In genomic region chr16:11309895-11310633, GRCh38 we compare ENCODE assay signal across 1 cellular context.
TF ChIP-seq lines count a peak whose summit lies in the region.

No MANE protein-coding gene starts in this region.

TF ChIP-seq in HepG2, 621 proteins besides CTCF, POLR2A, EP300 and RAD21 (continued from another document and continues in another):
- TF ChIP-seq ZFYVE20 (CRISPR knock-in tag; IDR thresholded peaks at IDR 0.05; ENCODE audit: borderline replicate concordance, low read depth), result no peak
- TF ChIP-seq SRSF1 (optimal IDR thresholded peaks at IDR 0.05; ENCODE audit: low read depth, low read length), result no peak
- no peak for TF ChIP-seq ZNF674 (CRISPR knock-in tag; IDR thresholded peaks at IDR 0.05; ENCODE audit: low read depth)
- no peak for TF ChIP-seq GATAD1 (CRISPR knock-in tag; IDR thresholded peaks at IDR 0.05)
- TF ChIP-seq TCF7L2 (IDR thresholded peaks at IDR 0.05; ENCODE audit: low read depth, low read length), result no peak
- no peak for TF ChIP-seq CSRNP2 (CRISPR knock-in tag; conservative IDR thresholded peaks at IDR 0.05; ENCODE audit: low read depth)
- TF ChIP-seq NFE2L2 (IDR thresholded peaks at IDR 0.05; ENCODE audit: low read length), result no peak
- no peak for TF ChIP-seq ZNF619 (CRISPR knock-in tag; IDR thresholded peaks at IDR 0.05)
- peak; percentile 78; the same call in 1 of the 2 replicates for TF ChIP-seq NFATC3 (CRISPR knock-in tag; IDR thresholded peaks at IDR 0.05)
- TF ChIP-seq ZHX2 (IDR thresholded peaks at IDR 0.05; ENCODE audit: low read depth), result 0 out of 2 replicates have a peak, but pooled peaks have one; percentile 15
- TF ChIP-seq ZHX2 (CRISPR knock-in tag; IDR thresholded peaks at IDR 0.05; ENCODE audit: borderline replicate concordance), result no peak
- TF ChIP-seq XRCC5 (optimal IDR thresholded peaks at IDR 0.05; ENCODE audit: low read length), result no peak
- no peak for TF ChIP-seq ELK4 (CRISPR knock-in tag; IDR thresholded peaks at IDR 0.05; ENCODE audit: borderline replicate concordance)
- 0 out of 2 replicates have a peak, but pooled peaks have one; percentile 1 for TF ChIP-seq SNAI1 (CRISPR knock-in tag; IDR thresholded peaks at IDR 0.05; ENCODE audit: borderline replicate concordance)
- no peak for TF ChIP-seq KDM4B (CRISPR knock-in tag; IDR thresholded peaks at IDR 0.05)
- TF ChIP-seq ZNF883 (CRISPR knock-in tag; IDR thresholded peaks at IDR 0.05; ENCODE audit: not compliant biosample characterization), result peak; percentile 82
- no peak for TF ChIP-seq MTERF4 (CRISPR knock-in tag; IDR thresholded peaks at IDR 0.05)
- no peak for TF ChIP-seq JARID2 (CRISPR knock-in tag; IDR thresholded peaks at IDR 0.05; ENCODE audit: insufficient replicate concordance)
- no peak for TF ChIP-seq ZBTB46 (CRISPR knock-in tag; IDR thresholded peaks at IDR 0.05; ENCODE audit: borderline replicate concordance)
- TF ChIP-seq ZNF335 (CRISPR knock-in tag; IDR thresholded peaks at IDR 0.05), result no peak
- TF ChIP-seq ZNF574 (CRISPR knock-in tag; IDR thresholded peaks at IDR 0.05), result peak; percentile 69
- TF ChIP-seq ZNF552 (CRISPR knock-in tag; IDR thresholded peaks at IDR 0.05; ENCODE audit: borderline replicate concordance), result peak; percentile 61; the same call in 1 of the 2 replicates
- TF ChIP-seq PLSCR1 (CRISPR knock-in tag; IDR thresholded peaks at IDR 0.05; ENCODE audit: borderline replicate concordance), result no peak
- TF ChIP-seq ZBTB20 (CRISPR knock-in tag; IDR thresholded peaks at IDR 0.05; ENCODE audit: borderline replicate concordance, low read depth), result peak; percentile 92; the same call in 1 of the 2 replicates
- TF ChIP-seq MIER3 (CRISPR knock-in tag; IDR thresholded peaks at IDR 0.05; ENCODE audit: borderline replicate concordance), result peak; percentile 85; the same call in 1 of the 2 replicates
- TF ChIP-seq PCBP2 (optimal IDR thresholded peaks at IDR 0.05; ENCODE audit: low read depth, low read length, poor library complexity, severe bottlenecking), result no peak
- no peak for TF ChIP-seq ZBTB44 (CRISPR knock-in tag; IDR thresholded peaks at IDR 0.05)
- no peak; the same call in 1 of the 2 replicates for TF ChIP-seq GZF1 (CRISPR knock-in tag; IDR thresholded peaks at IDR 0.05)
- TF ChIP-seq ZNF672 (CRISPR knock-in tag; IDR thresholded peaks at IDR 0.05), result no peak
- peak; percentile 17; the same call in 1 of the 2 replicates for TF ChIP-seq ZNF83 (CRISPR knock-in tag; IDR thresholded peaks at IDR 0.05; ENCODE audit: borderline replicate concordance)
- no peak; the same call in 1 of the 2 replicates for TF ChIP-seq BORCS8-MEF2B (CRISPR knock-in tag; IDR thresholded peaks at IDR 0.05)
- TF ChIP-seq ZNF3 (CRISPR knock-in tag; IDR thresholded peaks at IDR 0.05), result peak; percentile 40
- TF ChIP-seq KLF16 (CRISPR knock-in tag; IDR thresholded peaks at IDR 0.05), result 0 out of 4 replicates have a peak, but pooled peaks of 1 of the 2 experiments have one; percentile 57
- no peak for TF ChIP-seq PRDM4 (CRISPR knock-in tag; IDR thresholded peaks at IDR 0.05; ENCODE audit: borderline replicate concordance)
- no peak for TF ChIP-seq SRSF9 (IDR thresholded peaks at IDR 0.05; ENCODE audit: borderline replicate concordance, insufficient read depth, low read depth, low read length, poor library complexity, severe bottlenecking)
- TF ChIP-seq TP53 (CRISPR knock-in tag; conservative IDR thresholded peaks at IDR 0.05), result no peak
- TF ChIP-seq HDAC6 (IDR thresholded peaks at IDR 0.05; ENCODE audit: low read depth, low read length), result no peak; the same call in 1 of the 2 replicates
- TF ChIP-seq ATF7-NPFF (CRISPR knock-in tag; IDR thresholded peaks at IDR 0.05; ENCODE audit: low read depth), result peak; percentile 63; the same call in 1 of the 2 replicates
- peak; percentile 79; the same call in 1 of the 2 replicates for TF ChIP-seq HMG20A (CRISPR knock-in tag; IDR thresholded peaks at IDR 0.05; ENCODE audit: borderline replicate concordance)
